ENCODE assay signal across 26 cellular contexts in genomic region chr20:13041574-13042457, GRCh38. TPM values are rescaled to one million over a fixed set of nuclear protein-coding genes. Genes with fewer than 3 reads are reported as not detected.
DNase-seq lines count a peak whose midpoint lies in the region; ATAC-seq and TF ChIP-seq lines count a peak whose summit lies in the region.
"Had no signal": no experiment of that assay in that cellular context is flagged by ENCODE, and none has a peak within 500 bp of the region (broad histone marks: within the 10 kb centered on the region; RNA-seq: fewer than 3 reads in every experiment).

No MANE protein-coding gene starts in this region.

- TF ChIP-seq CTCF in cardiac fibroblast (IDR thresholded peaks at IDR 0.05; ENCODE audit: low read depth, low read length): no peak
- TF ChIP-seq CTCF in osteocyte (IDR thresholded peaks at IDR 0.05): no peak

- H3K27ac Mint-ChIP-seq in osteocyte (ENCODE audit: unreplicated experiment): peak overlapping the region; percentile 62
- H3K27ac Mint-ChIP-seq: activated naive CD8-positive, alpha-beta T cell treated with anti-CD3 and anti-CD28 coated beads for 36 hours; CD4-positive, alpha-beta T cell; neural progenitor cell; progenitor cell of endocrine pancreas had no signal

- no peaks in the 10 kb centered on the region for H3K27me3 Mint-ChIP-seq in osteocyte (ENCODE audit: unreplicated experiment)
- H3K27me3 Mint-ChIP-seq: activated naive CD8-positive, alpha-beta T cell treated with anti-CD3 and anti-CD28 coated beads for 36 hours; progenitor cell of endocrine pancreas had no signal

- H3K36me3 Mint-ChIP-seq in osteocyte (ENCODE audit: unreplicated experiment): peaks cover 3% of the 10 kb centered on the region
- H3K36me3 Mint-ChIP-seq: activated naive CD8-positive, alpha-beta T cell treated with anti-CD3 and anti-CD28 coated beads for 36 hours; neural progenitor cell had no signal

- H3K4me3 ChIP-seq in cardiac fibroblast (replicated peaks in 1 of 2; ENCODE audit: low read depth in 2 of 2, low read length in 2 of 2): no peak overlapping the region
- H3K4me3 ChIP-seq: body of pancreas, neural progenitor cell, testis, uterus had no signal

- H3K4me3 Mint-ChIP-seq in osteocyte (ENCODE audit: unreplicated experiment): no peak overlapping the region
- H3K4me3 Mint-ChIP-seq: activated naive CD8-positive, alpha-beta T cell treated with anti-CD3 and anti-CD28 coated beads for 36 hours; CD4-positive, alpha-beta T cell; neural progenitor cell had no signal

- peaks cover 7% of the 10 kb centered on the region for H3K9me3 Mint-ChIP-seq in osteocyte (ENCODE audit: unreplicated experiment)
- H3K9me3 Mint-ChIP-seq: activated naive CD8-positive, alpha-beta T cell treated with anti-CD3 and anti-CD28 coated beads for 36 hours; CD4-positive, alpha-beta T cell; neural progenitor cell had no signal

- DNase-seq in HCEC 1CT (peak; percentile 70), NCI-H524 (lab: John Stamatoyannopoulos, UW) (peak; percentile 9 to 76), cardiac fibroblast (ENCODE audit: low read depth in 2 of 2) (peak; percentile 51 to 62), osteocyte (ENCODE audit: extremely low spot score, unreplicated experiment) (no peak)
- no peak for DNase-seq in activated naive CD4-positive, alpha-beta T cell treated with anti-CD3 and anti-CD28 coated beads, Interleukin-2, amount 50 U/mL, for 16 hours
- DNase-seq in stimulated activated CD4-positive, alpha-beta T cell treated with anti-CD3 and anti-CD28 coated beads, Interleukin-15, amount 100 ng/mL, for 24 hours: no peak
- DNase-seq: activated CD4-positive, alpha-beta T cell treated with anti-CD3 and anti-CD28 coated beads for 1 hour; activated effector memory CD4-positive, alpha-beta T cell treated with Interleukin-2 at 50 U/mL for 16 hours; activated naive CD8-positive, alpha-beta T cell treated with anti-CD3 and anti-CD28 coated beads for 36 hours; activated T-cell treated with anti-CD3 and anti-CD28 coated beads for 4 hours; body of pancreas; CD4-positive, alpha-beta T cell; cerebellar nuclear complex; EL; GOT3; mesendoderm; NCI-H1105 treated with DMSO at 0.1 percent for 48 hours; NCI-H2029; NCI-H2227 treated with DMSO at 0.1 percent for 48 hours; NCI-H748 treated with DMSO at 0.1 percent for 48 hours; stimulated activated naive CD8-positive, alpha-beta T cell treated with anti-CD3 and anti-CD28 coated beads, Interleukin-15, Interleukin-2, amounts not matched to agents 100 U/mL and 50 U/mL, for 24 hours; testis; uterus had no signal

- ATAC-seq in HG02870 (IDR thresholded peaks at IDR 0.05; ENCODE audit: unreplicated experiment): no peak
- ATAC-seq: body of pancreas; stimulated activated naive CD8-positive, alpha-beta T cell treated with anti-CD3 and anti-CD28 coated beads, Interleukin-15, Interleukin-2, amounts not matched to agents 100 U/mL and 50 U/mL, for 24 hours had no signal

- H3K4me1 Mint-ChIP-seq in osteocyte (ENCODE audit: unreplicated experiment): peaks cover 31% of the 10 kb centered on the region
- H3K4me1 Mint-ChIP-seq: activated naive CD8-positive, alpha-beta T cell treated with anti-CD3 and anti-CD28 coated beads for 36 hours had no signal

RNA-seq across cellular contexts. Expression of gene SPTLC3, which starts 33.0 kb away (rescaled TPM):
- 5.0 and 5.8 TPM in 2 replicates for total RNA-seq in osteocyte

Comparison
In these comparisons a context has a peak if more than half of its experiments do, and no peak if none do; other contexts are left out.
1. DNase-seq: peak in HCEC 1CT (single experiment), NCI-H524 (2 of 2) and cardiac fibroblast (2 of 2); none in osteocyte (single experiment), activated naive CD4-positive, alpha-beta T cell treated with anti-CD3 and anti-CD28 coated beads, Interleukin-2, amount 50 U/mL, for 16 hours (single experiment) and stimulated activated CD4-positive, alpha-beta T cell treated with anti-CD3 and anti-CD28 coated beads, Interleukin-15, amount 100 ng/mL, for 24 hours (single experiment).